Comparison of ENCODE assay signal across 13 cellular contexts in the genomic region with DNA sequence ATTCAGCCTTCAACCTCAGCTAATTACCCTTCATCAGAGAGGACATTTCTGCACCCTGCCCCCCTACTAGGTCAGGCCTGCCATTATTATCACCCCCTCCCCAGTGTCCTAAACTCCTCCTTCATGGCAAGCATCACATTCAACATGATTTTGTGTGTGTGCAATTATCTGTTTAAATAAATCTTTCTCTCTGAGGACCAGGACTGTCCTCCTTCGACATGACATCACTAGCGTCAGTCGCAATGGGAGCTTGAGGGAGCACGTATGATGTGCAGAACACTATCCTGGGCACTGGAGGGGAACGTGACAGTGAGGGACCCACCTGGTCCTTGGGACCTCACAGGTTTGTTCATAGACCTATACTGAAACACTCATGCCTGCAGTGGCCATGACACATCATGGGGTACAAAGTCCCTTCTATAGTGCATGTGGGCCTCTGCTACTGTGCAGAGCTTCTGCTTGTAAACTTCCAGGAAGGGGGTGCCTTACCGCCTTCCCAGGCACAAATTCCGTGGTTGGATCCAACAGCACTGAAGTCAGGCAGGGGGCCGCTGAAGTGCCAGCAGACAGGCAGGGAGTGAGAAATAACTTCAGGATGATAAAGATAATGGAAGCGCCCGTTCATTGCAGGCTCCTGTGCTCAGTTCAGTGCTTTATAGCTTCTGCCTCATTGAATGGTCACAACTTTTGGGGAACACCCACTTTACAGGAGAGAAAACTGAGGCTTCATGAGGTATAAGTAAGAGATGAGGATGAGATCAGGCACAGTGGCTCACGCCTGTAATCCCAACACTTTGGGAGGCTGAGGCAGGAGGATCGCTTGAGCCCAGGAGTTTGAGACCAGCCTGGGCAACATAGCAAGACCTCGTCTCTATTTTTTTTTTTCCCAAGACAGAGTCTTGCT. TPM values are rescaled to one million over a fixed set of nuclear protein-coding genes. Genes with fewer than 3 reads are reported as not detected.
DNase-seq lines count a peak whose midpoint lies in the region; ATAC-seq and TF ChIP-seq lines count a peak whose summit lies in the region.
"Had no signal": no experiment of that assay in that cellular context is flagged by ENCODE, and none has a peak within 500 bp of the region (broad histone marks: within the 10 kb centered on the region; RNA-seq: fewer than 3 reads in every experiment).

No MANE protein-coding gene starts in this region.

- ATAC-seq in HG03565 (IDR thresholded peaks at IDR 0.05; ENCODE audit: unreplicated experiment) (no peak), GM18870 (IDR thresholded peaks at IDR 0.05; ENCODE audit: unreplicated experiment) (no peak)
- ATAC-seq: gastrocnemius medialis had no signal

- peaks cover 11% of the 10 kb centered on the region for H3K36me3 Mint-ChIP-seq in activated T-helper 2 cell treated with anti-CD3 and anti-CD28 coated beads, Interferon-gamma antibody, Interleukin-2, Interleukin-4, amounts not matched to agents 10 μg/mL and 5 μg/mL and 100 μg/mL, durations not matched to agents 14 hours and 24 hours and 36 hours (ENCODE audit: low read depth)
- H3K36me3 Mint-ChIP-seq: activated naive CD8-positive, alpha-beta T cell treated with anti-CD3 and anti-CD28 coated beads for 36 hours; CD4-positive, CD25-positive, alpha-beta regulatory T cell had no signal

- 86% methylated on average over 13 of the region's 13 CpGs for WGBS in prostate gland

- no peak overlapping the region for H3K4me3 Mint-ChIP-seq in activated T-helper 2 cell treated with anti-CD3 and anti-CD28 coated beads, Interferon-gamma antibody, Interleukin-2, Interleukin-4, amounts not matched to agents 10 μg/mL and 5 μg/mL and 100 μg/mL, durations not matched to agents 14 hours and 24 hours and 36 hours (ENCODE audit: low read depth)
- H3K4me3 Mint-ChIP-seq: activated naive CD8-positive, alpha-beta T cell treated with anti-CD3 and anti-CD28 coated beads for 36 hours; CD4-positive, CD25-positive, alpha-beta regulatory T cell; central memory CD8-positive, alpha-beta T cell had no signal

- H3K27me3 ChIP-seq in colonic mucosa (no peaks in the 10 kb centered on the region), prostate gland (replicated peaks; ENCODE audit: insufficient read depth) (no peaks in the 10 kb centered on the region)
- H3K27me3 ChIP-seq: gastrocnemius medialis had no signal

- H3K4me3 ChIP-seq in colonic mucosa, result no peak overlapping the region
- H3K4me3 ChIP-seq in prostate gland, result no peak overlapping the region
- H3K4me3 ChIP-seq: gastrocnemius medialis, SK-N-MC had no signal

- TF ChIP-seq POLR2A in prostate gland (IDR thresholded peaks at IDR 0.05), result no peak

- DNase-seq in COLO668 (lab: John Stamatoyannopoulos, UW; ENCODE audit: unreplicated experiment) (peak; percentile 49), HuH-7 (ENCODE audit: low spot score) (peak; percentile 75), colonic mucosa (peak; percentile 79), prostate gland (ENCODE audit: low spot score) (no peak)
- no peak for DNase-seq in activated T-helper 2 cell treated with anti-CD3 and anti-CD28 coated beads, Interferon-gamma antibody, Interleukin-2, Interleukin-4, amounts not matched to agents 10 μg/mL and 5 μg/mL and 100 μg/mL, durations not matched to agents 14 hours and 24 hours and 36 hours (ENCODE audit: low spot score)
- DNase-seq: activated naive CD8-positive, alpha-beta T cell treated with anti-CD3 and anti-CD28 coated beads for 36 hours; CD4-positive, CD25-positive, alpha-beta regulatory T cell; gastrocnemius medialis; GF-D8 had no signal

- no peaks in the 10 kb centered on the region for H3K9me3 Mint-ChIP-seq in activated T-helper 2 cell treated with anti-CD3 and anti-CD28 coated beads, Interferon-gamma antibody, Interleukin-2, Interleukin-4, amounts not matched to agents 10 μg/mL and 5 μg/mL and 100 μg/mL, durations not matched to agents 14 hours and 24 hours and 36 hours
- H3K9me3 Mint-ChIP-seq: activated naive CD8-positive, alpha-beta T cell treated with anti-CD3 and anti-CD28 coated beads for 36 hours; CD4-positive, CD25-positive, alpha-beta regulatory T cell; central memory CD8-positive, alpha-beta T cell had no signal

- H3K27ac ChIP-seq in colonic mucosa, result peak overlapping the region; percentile 42
- peak overlapping the region; percentile 51 to 91 for H3K27ac ChIP-seq in prostate gland
- H3K27ac ChIP-seq: gastrocnemius medialis, SK-N-MC had no signal

- H3K36me3 ChIP-seq in colonic mucosa, result no peaks in the 10 kb centered on the region
- no peaks in the 10 kb centered on the region for H3K36me3 ChIP-seq in prostate gland
- H3K36me3 ChIP-seq: gastrocnemius medialis had no signal

- H3K27ac Mint-ChIP-seq in activated T-helper 2 cell treated with anti-CD3 and anti-CD28 coated beads, Interferon-gamma antibody, Interleukin-2, Interleukin-4, amounts not matched to agents 10 μg/mL and 5 μg/mL and 100 μg/mL, durations not matched to agents 14 hours and 24 hours and 36 hours, result no peak overlapping the region
- H3K27ac Mint-ChIP-seq: activated naive CD8-positive, alpha-beta T cell treated with anti-CD3 and anti-CD28 coated beads for 36 hours had no signal

- peaks cover 57% of the 10 kb centered on the region for H3K4me1 Mint-ChIP-seq in activated T-helper 2 cell treated with anti-CD3 and anti-CD28 coated beads, Interferon-gamma antibody, Interleukin-2, Interleukin-4, amounts not matched to agents 10 μg/mL and 5 μg/mL and 100 μg/mL, durations not matched to agents 14 hours and 24 hours and 36 hours (ENCODE audit: low read depth)

- intact Hi-C loops in colonic mucosa (cut with DNase I) (no loop called here), prostate gland (cut with DNase I) (no loop called here)
- intact Hi-C loops in activated T-helper 2 cell treated with anti-CD3 and anti-CD28 coated beads, Interferon-gamma antibody, Interleukin-2, Interleukin-4, amounts not matched to agents 10 μg/mL and 5 μg/mL and 100 μg/mL, durations not matched to agents 14 hours and 24 hours and 36 hours (cut with micrococcal nuclease), result no loop called here

- H3K9me3 ChIP-seq in colonic mucosa, result no peaks in the 10 kb centered on the region
- no peaks in the 10 kb centered on the region for H3K9me3 ChIP-seq in prostate gland
- H3K9me3 ChIP-seq: gastrocnemius medialis had no signal

- peak overlapping the region in 1 of 2 donors; percentile 21 for H3K9ac ChIP-seq in colonic mucosa (ENCODE audit: low read depth in 2 of 2, low read length in 2 of 2)

- H3K27me3 Mint-ChIP-seq in activated T-helper 2 cell treated with anti-CD3 and anti-CD28 coated beads, Interferon-gamma antibody, Interleukin-2, Interleukin-4, amounts not matched to agents 10 μg/mL and 5 μg/mL and 100 μg/mL, durations not matched to agents 14 hours and 24 hours and 36 hours (ENCODE audit: low read depth), result no peaks in the 10 kb centered on the region
- H3K27me3 Mint-ChIP-seq: activated naive CD8-positive, alpha-beta T cell treated with anti-CD3 and anti-CD28 coated beads for 36 hours; central memory CD8-positive, alpha-beta T cell had no signal

- peaks cover 21% of the 10 kb centered on the region for H3K4me1 ChIP-seq in colonic mucosa
- peaks cover 35% of the 10 kb centered on the region for H3K4me1 ChIP-seq in prostate gland (replicated peaks)

- TF ChIP-seq CTCF in colonic mucosa (IDR thresholded peaks at IDR 0.05) (no peak), prostate gland (IDR thresholded peaks at IDR 0.05) (no peak)

RNA-seq across cellular contexts. Expression of gene STXBP1, which starts 36.0 kb away (rescaled TPM):
- total RNA-seq in colonic mucosa (10 to 100 TPM in 1 of 2 donors, 1 to 10 TPM in 1; 8.2 to 15.8 TPM), prostate gland (10 to 100 TPM; 32.2 to 47.6 TPM)
- 44.5 and 48.9 TPM in 2 replicates for total RNA-seq in activated T-helper 2 cell treated with anti-CD3 and anti-CD28 coated beads, Interferon-gamma antibody, Interleukin-2, Interleukin-4, amounts not matched to agents 10 μg/mL and 5 μg/mL and 100 μg/mL, durations not matched to agents 14 hours and 24 hours and 36 hours

Comparison
In these comparisons a context has a peak if more than half of its experiments do, and no peak if none do; other contexts are left out.
1. DNase-seq: peak in COLO668 (single experiment), HuH-7 (single experiment) and colonic mucosa (single experiment); none in prostate gland (single experiment) and activated T-helper 2 cell treated with anti-CD3 and anti-CD28 coated beads, Interferon-gamma antibody, Interleukin-2, Interleukin-4, amounts not matched to agents 10 μg/mL and 5 μg/mL and 100 μg/mL, durations not matched to agents 14 hours and 24 hours and 36 hours (single experiment).